ENCODE assay signal across 12 cellular contexts in genomic region chr17:38449364-38449763, GRCh38. TPM values are rescaled to one million over a fixed set of nuclear protein-coding genes. Genes with fewer than 3 reads are reported as not detected.
DNase-seq lines count a peak whose midpoint lies in the region; ATAC-seq and TF ChIP-seq lines count a peak whose summit lies in the region.
"Had no signal": no experiment of that assay in that cellular context is flagged by ENCODE, and none has a peak within 500 bp of the region (broad histone marks: within the 10 kb centered on the region; RNA-seq: fewer than 3 reads in every experiment).

No MANE protein-coding gene starts in this region.

- peaks cover 50% of the 10 kb centered on the region for H3K4me1 Mint-ChIP-seq in WTC11
- peaks cover 8% of the 10 kb centered on the region for H3K4me1 Mint-ChIP-seq in progenitor cell of endocrine pancreas (ENCODE audit: low read depth)
- peaks cover 12% of the 10 kb centered on the region for H3K4me1 Mint-ChIP-seq in activated naive CD4-positive, alpha-beta T cell treated with anti-CD3 and anti-CD28 coated beads for 36 hours (ENCODE audit: low read depth)

- CTCF ChIA-PET in WTC11 (lab: Charles Lee) = interaction anchor here (0.6 to 4.2 kb wide), 4 partner anchors 7 to 149 kb away, joined by 3 to 70 read pairs (median 24); no protein-coding TSS in a partner anchor
- CTCF ChIA-PET in activated naive CD4-positive, alpha-beta T cell treated with anti-CD3 and anti-CD28 coated beads for 36 hours (lab: Charles Lee) = no interaction called here

- WGBS in gastroesophageal sphincter (ENCODE audit: low coverage in 1 of 2), 2 donors = no CpG with 5 or more reads among the region's 15 CpGs

- POLR2A ChIA-PET in WTC11 (lab: Charles Lee) = interaction anchor here (3.1 kb wide), 1 partner anchor 61 kb away, joined by 23 read pairs; no protein-coding TSS in a partner anchor

- H3K36me3 Mint-ChIP-seq in WTC11 = 0 out of 2 replicates have a peak, but pooled peaks cover 2% of the 10 kb centered on the region
- H3K36me3 Mint-ChIP-seq in progenitor cell of endocrine pancreas (ENCODE audit: insufficient read depth) = no peaks in the 10 kb centered on the region
- H3K36me3 Mint-ChIP-seq in activated naive CD4-positive, alpha-beta T cell treated with anti-CD3 and anti-CD28 coated beads for 36 hours (ENCODE audit: low read depth) = no peaks in the 10 kb centered on the region
- H3K36me3 Mint-ChIP-seq: CD8-positive, alpha-beta T cell had no signal

- TF ChIP-seq EP300 in gastroesophageal sphincter (IDR thresholded peaks at IDR 0.05) = no peak

- H3K27me3 Mint-ChIP-seq in WTC11 (ENCODE audit: low read depth) (0 out of 2 replicates have a peak, but pooled peaks cover 2% of the 10 kb centered on the region), progenitor cell of endocrine pancreas (peaks cover 47% of the 10 kb centered on the region)
- peaks cover 25% of the 10 kb centered on the region for H3K27me3 Mint-ChIP-seq in activated naive CD4-positive, alpha-beta T cell treated with anti-CD3 and anti-CD28 coated beads for 36 hours (ENCODE audit: low read depth)

- H3K27ac ChIP-seq in gastroesophageal sphincter = peak overlapping the region in 3 of 4 donors; percentile 30 to 89 (median 88)

- peak overlapping the region; percentile 5; the same call in 1 of the 2 replicates for H3K4me3 Mint-ChIP-seq in WTC11
- H3K4me3 Mint-ChIP-seq in progenitor cell of endocrine pancreas (ENCODE audit: low read depth) = no peak overlapping the region
- H3K4me3 Mint-ChIP-seq in activated naive CD4-positive, alpha-beta T cell treated with anti-CD3 and anti-CD28 coated beads for 36 hours = no peak overlapping the region
- H3K4me3 Mint-ChIP-seq: CD8-positive, alpha-beta T cell had no signal

- H3K9me3 ChIP-seq in gastroesophageal sphincter = no peaks in the 10 kb centered on the region
- H3K9me3 ChIP-seq: mucosa of descending colon had no signal

- ATAC-seq in WTC11 (no peak), gastroesophageal sphincter (no peak), HG03565 (IDR thresholded peaks at IDR 0.05; ENCODE audit: unreplicated experiment) (no peak), GM18870 (IDR thresholded peaks at IDR 0.05; ENCODE audit: unreplicated experiment) (no peak)
- ATAC-seq: CD8-positive, alpha-beta T cell; mucosa of descending colon; PC-3 had no signal

- no peaks in the 10 kb centered on the region for H3K36me3 ChIP-seq in gastroesophageal sphincter

- H3K27ac Mint-ChIP-seq in WTC11 = peak overlapping the region; percentile 97
- H3K27ac Mint-ChIP-seq in progenitor cell of endocrine pancreas = peak overlapping the region; percentile 42
- no peak overlapping the region for H3K27ac Mint-ChIP-seq in activated naive CD4-positive, alpha-beta T cell treated with anti-CD3 and anti-CD28 coated beads for 36 hours
- H3K27ac Mint-ChIP-seq: CD8-positive, alpha-beta T cell had no signal

- no peaks in the 10 kb centered on the region for H3K9me3 Mint-ChIP-seq in WTC11
- H3K9me3 Mint-ChIP-seq in progenitor cell of endocrine pancreas (ENCODE audit: low read depth) = no peaks in the 10 kb centered on the region
- H3K9me3 Mint-ChIP-seq in activated naive CD4-positive, alpha-beta T cell treated with anti-CD3 and anti-CD28 coated beads for 36 hours = no peaks in the 10 kb centered on the region
- H3K9me3 Mint-ChIP-seq: CD8-positive, alpha-beta T cell had no signal

- no peak for TF ChIP-seq CTCF in WTC11 (IDR thresholded peaks at IDR 0.05)
- TF ChIP-seq CTCF in gastroesophageal sphincter (IDR thresholded peaks at IDR 0.05) = no peak
- TF ChIP-seq CTCF in progenitor cell of endocrine pancreas (IDR thresholded peaks at IDR 0.05; ENCODE audit: unreplicated experiment) = no peak

- H3K4me1 ChIP-seq in gastroesophageal sphincter = peaks cover 0 to 68% (median 40%) of the 10 kb centered on the region in 3 donors

- intact Hi-C loops in activated naive CD4-positive, alpha-beta T cell treated with anti-CD3 and anti-CD28 coated beads for 36 hours (cut with micrococcal nuclease) = no loop called here

- H3K27me3 ChIP-seq in gastroesophageal sphincter = no peaks in the 10 kb centered on the region

- DNase-seq in EL (peak; percentile 73), WTC11 (ENCODE audit: low spot score) (peak; percentile 47), progenitor cell of endocrine pancreas (ENCODE audit: low spot score, unreplicated experiment) (no peak), inferior parietal cortex (ENCODE audit: extremely low spot score) (no peak)
- no peak for DNase-seq in activated naive CD4-positive, alpha-beta T cell treated with anti-CD3 and anti-CD28 coated beads for 36 hours
- DNase-seq: CD8-positive, alpha-beta T cell; mucosa of descending colon; NCI-H1105 treated with DMSO at 0.1 percent for 48 hours; PC-3 had no signal

- TF ChIP-seq POLR2A in gastroesophageal sphincter (IDR thresholded peaks at IDR 0.05) = no peak

- no peak overlapping the region for H3K4me3 ChIP-seq in gastroesophageal sphincter
- H3K4me3 ChIP-seq: mucosa of descending colon had no signal

TF ChIP-seq in WTC11, 78 proteins besides CTCF, POLR2A, EP300 and RAD21 (continues in another document):
- no peak for TF ChIP-seq CREM (CRISPR knock-in tag; IDR thresholded peaks at IDR 0.05)
- TF ChIP-seq ARID4B (CRISPR knock-in tag; IDR thresholded peaks at IDR 0.05; ENCODE audit: borderline replicate concordance) = no peak
- no peak for TF ChIP-seq ELF4 (CRISPR knock-in tag; IDR thresholded peaks at IDR 0.05; ENCODE audit: low read depth)
- no peak for TF ChIP-seq MXD4 (CRISPR knock-in tag; IDR thresholded peaks at IDR 0.05; ENCODE audit: borderline replicate concordance)
- no peak for TF ChIP-seq AFF4 (CRISPR knock-in tag; IDR thresholded peaks at IDR 0.05; ENCODE audit: borderline replicate concordance)

RNA-seq across cellular contexts. Expression of gene ARHGAP23, which starts 21.1 kb away (rescaled TPM):
- total RNA-seq in WTC11 (2021) (49.1 to 66.0 TPM (median 56.6 TPM) in 3 replicates), gastroesophageal sphincter (100 to 1,000 TPM in 1 of 4 donors, 10 to 100 TPM in 3; 45.3 to 132 (median 82.8) TPM), progenitor cell of endocrine pancreas (2.9 and 3.3 TPM in 2 replicates)
- 1 to 10 TPM in 1 of 2 experiments, under 1 TPM in 1; 0.52 to 1.0 TPM for total RNA-seq in activated naive CD4-positive, alpha-beta T cell treated with anti-CD3 and anti-CD28 coated beads for 36 hours

Comparison
In these comparisons a context has a peak if more than half of its experiments do, and no peak if none do; other contexts are left out.
1. DNase-seq: peak in EL (single experiment) and WTC11 (single experiment); none in progenitor cell of endocrine pancreas (single experiment), activated naive CD4-positive, alpha-beta T cell treated with anti-CD3 and anti-CD28 coated beads for 36 hours (single experiment) and inferior parietal cortex (single experiment).
2. RNA of gene ARHGAP23, which starts 21.1 kb away (total RNA-seq): 45.3 to 132 TPM in gastroesophageal sphincter and 49.1 to 66.0 TPM in WTC11; 2.9 to 3.3 TPM in progenitor cell of endocrine pancreas and 0.52 to 1.0 TPM in activated naive CD4-positive, alpha-beta T cell treated with anti-CD3 and anti-CD28 coated beads for 36 hours; every median in the first group is over 10 times any median in the second.